1 cellular context compared by ENCODE assay signal in the genomic region with DNA sequence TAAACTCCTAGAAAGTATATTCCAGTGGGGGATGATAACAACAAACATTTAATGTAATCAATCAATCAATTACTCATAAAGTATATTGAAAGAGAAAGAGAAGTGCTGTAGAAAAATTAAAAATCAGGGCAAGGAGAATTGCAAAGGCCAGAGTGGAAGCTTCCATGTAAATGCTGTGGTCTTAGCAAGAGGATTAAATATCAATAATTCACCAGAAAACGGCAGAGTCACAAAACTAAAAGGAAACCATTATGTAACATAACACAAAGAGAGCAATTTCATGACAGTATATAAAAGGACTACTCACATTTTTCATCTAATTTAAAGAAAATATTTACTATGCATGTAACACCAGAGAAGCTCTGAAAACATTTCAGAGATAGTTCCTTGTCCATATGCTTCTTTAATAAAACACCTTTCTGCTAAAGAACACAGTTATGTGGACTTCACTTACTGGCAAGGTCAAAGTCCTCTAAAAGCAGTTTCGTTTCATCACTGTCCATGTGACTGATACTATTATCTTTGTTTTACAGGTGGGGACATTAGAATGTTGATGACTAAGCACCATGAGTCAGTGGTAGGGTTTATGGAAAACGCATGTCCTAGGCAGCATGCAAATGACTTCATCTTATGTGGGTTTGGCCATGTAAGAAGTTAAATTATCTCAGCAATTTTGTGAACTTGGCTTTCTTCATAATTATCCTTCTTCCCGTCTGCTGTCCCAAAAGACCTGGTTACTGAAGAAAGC.
TF ChIP-seq lines count a peak whose summit lies in the region.

No MANE protein-coding gene starts in this region.

TF ChIP-seq in GM23338, 12 proteins besides CTCF, POLR2A, EP300 and RAD21 (continued from another document):
- TF ChIP-seq REST (IDR thresholded peaks at IDR 0.05; ENCODE audit: unreplicated experiment) (no peak), EZH2phosphoT487 (IDR thresholded peaks at IDR 0.05; ENCODE audit: unreplicated experiment) (no peak), EZH2 (IDR thresholded peaks at IDR 0.05; ENCODE audit: low read depth, unreplicated experiment) (no peak), NANOG (IDR thresholded peaks at IDR 0.05; ENCODE audit: borderline replicate concordance) (no peak), ZNF331 (CRISPR knock-in tag; IDR thresholded peaks at IDR 0.05; ENCODE audit: low read depth) (no peak), JUNB (IDR thresholded peaks at IDR 0.05; ENCODE audit: unreplicated experiment) (no peak), ZNF114 (CRISPR knock-in tag; IDR thresholded peaks at IDR 0.05) (no peak), STAT1 (IDR thresholded peaks at IDR 0.05; ENCODE audit: unreplicated experiment) (no peak), CREB1 (CRISPR knock-in tag; IDR thresholded peaks at IDR 0.05; ENCODE audit: low read depth) (no peak), ETS1 (IDR thresholded peaks at IDR 0.05) (no peak)
